ENCODE assay signal across 8 cellular contexts in genomic region chr1:24186993-24187790, GRCh38. TPM values are rescaled to one million over a fixed set of nuclear protein-coding genes. Genes with fewer than 3 reads are reported as not detected.
DNase-seq lines count a peak whose midpoint lies in the region; ATAC-seq and TF ChIP-seq lines count a peak whose summit lies in the region.

IFNLR1 (minus strand) TSS chr1:24187289; CDS start chr1:24187248, 41 bp downstream.

- no peak for TF ChIP-seq EP300 in Ishikawa (IDR thresholded peaks at IDR 0.05; ENCODE audit: borderline replicate concordance)

- peaks cover 39% of the 10 kb centered on the region for H3K4me1 Mint-ChIP-seq in T-helper 2 cell treated with Interferon-gamma antibody and Interleukin-4, amounts not matched to agents 5 μg/mL and 100 μg/mL, for 36 hours (ENCODE audit: low read depth)
- peaks cover 19% of the 10 kb centered on the region for H3K4me1 Mint-ChIP-seq in MCF 10A (ENCODE audit: insufficient read depth, unreplicated experiment)

- peaks cover 2% of the 10 kb centered on the region for H3K36me3 Mint-ChIP-seq in T-helper 2 cell treated with Interferon-gamma antibody and Interleukin-4, amounts not matched to agents 5 μg/mL and 100 μg/mL, for 36 hours (ENCODE audit: low read depth)
- no peaks in the 10 kb centered on the region for H3K36me3 Mint-ChIP-seq in MCF 10A (ENCODE audit: insufficient read depth, unreplicated experiment)

- no TSS peak for BruUV-seq in MCF 10A (replicated peaks; lab: Mats Ljungman, UMichigan)

- H3K27ac ChIP-seq in layer of hippocampus (ENCODE audit: low read depth, low read length), result peak within 1 kb of the TSS; percentile 38

- POLR2A ChIA-PET in MCF 10A (lab: Yijun Ruan, JAX), result interaction anchor here (0.6 kb wide), 1 partner anchor 485 kb away, joined by 3 read pairs; no protein-coding TSS in a partner anchor

- CTCF ChIA-PET in MCF 10A (lab: Yijun Ruan, JAX), result interaction anchor here (0.6 to 3.8 kb wide), 7 partner anchors 7 to 412 kb away, joined by 3 to 24 read pairs (median 7); no protein-coding TSS in a partner anchor

- H3K27ac Mint-ChIP-seq in T-helper 2 cell treated with Interferon-gamma antibody and Interleukin-4, amounts not matched to agents 5 μg/mL and 100 μg/mL, for 36 hours, result peak within 1 kb of the TSS; percentile 36
- H3K27ac Mint-ChIP-seq in MCF 10A (ENCODE audit: low read depth, unreplicated experiment), result no peak within 1 kb of the TSS

- DNase-seq in ELF-1 (ENCODE audit: low read depth, low spot score) (peak; percentile 59), MCF 10A (ENCODE audit: unreplicated experiment) (no peak)
- DNase-seq in T-helper 2 cell treated with Interferon-gamma antibody and Interleukin-4, amounts not matched to agents 5 μg/mL and 100 μg/mL, for 36 hours (ENCODE audit: low spot score), result peak; percentile 82
- DNase-seq in stimulated activated CD4-positive, alpha-beta T cell treated with anti-CD3 and anti-CD28 coated beads, Interleukin-2, amount 100 ng/mL, for 4 hours (ENCODE audit: low read depth), result peak; percentile 68

- H3K4me3 Mint-ChIP-seq in T-helper 2 cell treated with Interferon-gamma antibody and Interleukin-4, amounts not matched to agents 5 μg/mL and 100 μg/mL, for 36 hours, result peak within 1 kb of the TSS; percentile 85
- H3K4me3 Mint-ChIP-seq in MCF 10A (ENCODE audit: unreplicated experiment), result peak within 1 kb of the TSS; percentile 51

- intact Hi-C loops in MCF 10A (cut with micrococcal nuclease), result no loop called here

- no peak for TF ChIP-seq CTCF in MCF 10A (IDR thresholded peaks at IDR 0.05; ENCODE audit: unreplicated experiment)

- ATAC-seq in GM19463 (IDR thresholded peaks at IDR 0.05; ENCODE audit: unreplicated experiment), result no peak
- ATAC-seq in GM21526 (IDR thresholded peaks at IDR 0.05; ENCODE audit: low FRiP score, unreplicated experiment), result no peak

- H3K27me3 Mint-ChIP-seq in T-helper 2 cell treated with Interferon-gamma antibody and Interleukin-4, amounts not matched to agents 5 μg/mL and 100 μg/mL, for 36 hours (ENCODE audit: low read depth), result peaks cover 2% of the 10 kb centered on the region
- no peaks in the 10 kb centered on the region for H3K27me3 Mint-ChIP-seq in MCF 10A (ENCODE audit: insufficient read depth, unreplicated experiment)

- H3K27me3 ChIP-seq in layer of hippocampus (ENCODE audit: control insufficient read depth, insufficient read depth, low read length), result peaks cover 2% of the 10 kb centered on the region

- peaks cover 7% of the 10 kb centered on the region for H3K9me3 Mint-ChIP-seq in T-helper 2 cell treated with Interferon-gamma antibody and Interleukin-4, amounts not matched to agents 5 μg/mL and 100 μg/mL, for 36 hours
- H3K9me3 Mint-ChIP-seq in MCF 10A (ENCODE audit: unreplicated experiment), result no peaks in the 10 kb centered on the region

- no peak for TF ChIP-seq RAD21 in Ishikawa (IDR thresholded peaks at IDR 0.05; ENCODE audit: low read depth)

TF ChIP-seq in Ishikawa, 13 proteins besides CTCF, POLR2A, EP300 and RAD21:
- TF ChIP-seq CEBPB (IDR thresholded peaks at IDR 0.05) (no peak), CREB1 (IDR thresholded peaks at IDR 0.05; ENCODE audit: low read depth) (no peak), FOXM1 (IDR thresholded peaks at IDR 0.05; ENCODE audit: borderline replicate concordance, low read depth) (no peak), MAX (IDR thresholded peaks at IDR 0.05) (peak; percentile 38; the same call in 1 of the 2 replicates), TCF12 (IDR thresholded peaks at IDR 0.05; ENCODE audit: low read depth) (no peak), ZBTB7A (IDR thresholded peaks at IDR 0.05; ENCODE audit: low read depth) (peak; percentile 69), YY1 (IDR thresholded peaks at IDR 0.05; ENCODE audit: low read depth) (peak; percentile 59), NFIC (IDR thresholded peaks at IDR 0.05) (no peak), TAF1 (IDR thresholded peaks at IDR 0.05; ENCODE audit: low read depth) (0 out of 2 replicates have a peak, but pooled peaks have one; percentile 21), TEAD4 (IDR thresholded peaks at IDR 0.05) (no peak), USF1 (IDR thresholded peaks at IDR 0.05) (peak; percentile 74), EGR1 (IDR thresholded peaks at IDR 0.05) (no peak)
- TF ChIP-seq, protein P1, sequence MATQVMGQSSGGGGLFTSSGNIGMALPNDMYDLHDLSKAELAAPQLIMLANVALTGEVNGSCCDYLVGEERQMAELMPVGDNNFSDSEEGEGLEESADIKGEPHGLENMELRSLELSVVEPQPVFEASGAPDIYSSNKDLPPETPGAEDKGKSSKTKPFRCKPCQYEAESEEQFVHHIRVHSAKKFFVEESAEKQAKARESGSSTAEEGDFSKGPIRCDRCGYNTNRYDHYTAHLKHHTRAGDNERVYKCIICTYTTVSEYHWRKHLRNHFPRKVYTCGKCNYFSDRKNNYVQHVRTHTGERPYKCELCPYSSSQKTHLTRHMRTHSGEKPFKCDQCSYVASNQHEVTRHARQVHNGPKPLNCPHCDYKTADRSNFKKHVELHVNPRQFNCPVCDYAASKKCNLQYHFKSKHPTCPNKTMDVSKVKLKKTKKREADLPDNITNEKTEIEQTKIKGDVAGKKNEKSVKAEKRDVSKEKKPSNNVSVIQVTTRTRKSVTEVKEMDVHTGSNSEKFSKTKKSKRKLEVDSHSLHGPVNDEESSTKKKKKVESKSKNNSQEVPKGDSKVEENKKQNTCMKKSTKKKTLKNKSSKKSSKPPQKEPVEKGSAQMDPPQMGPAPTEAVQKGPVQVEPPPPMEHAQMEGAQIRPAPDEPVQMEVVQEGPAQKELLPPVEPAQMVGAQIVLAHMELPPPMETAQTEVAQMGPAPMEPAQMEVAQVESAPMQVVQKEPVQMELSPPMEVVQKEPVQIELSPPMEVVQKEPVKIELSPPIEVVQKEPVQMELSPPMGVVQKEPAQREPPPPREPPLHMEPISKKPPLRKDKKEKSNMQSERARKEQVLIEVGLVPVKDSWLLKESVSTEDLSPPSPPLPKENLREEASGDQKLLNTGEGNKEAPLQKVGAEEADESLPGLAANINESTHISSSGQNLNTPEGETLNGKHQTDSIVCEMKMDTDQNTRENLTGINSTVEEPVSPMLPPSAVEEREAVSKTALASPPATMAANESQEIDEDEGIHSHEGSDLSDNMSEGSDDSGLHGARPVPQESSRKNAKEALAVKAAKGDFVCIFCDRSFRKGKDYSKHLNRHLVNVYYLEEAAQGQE (IDR thresholded peaks at IDR 0.05; ENCODE audit: low read depth), result no peak

RNA-seq across cellular contexts. Expression of gene IFNLR1, which starts in this region (rescaled TPM):
- total RNA-seq in MCF 10A (2022), result 0.12 and 0.19 TPM in 2 replicates
